In genomic region chr3:12175137-12175593, GRCh38 we compare ENCODE assay signal across 19 cellular contexts. TPM values are rescaled to one million over a fixed set of nuclear protein-coding genes. Genes with fewer than 3 reads are reported as not detected.
DNase-seq lines count a peak whose midpoint lies in the region; ATAC-seq and TF ChIP-seq lines count a peak whose summit lies in the region.
"Had no signal": no experiment of that assay in that cellular context is flagged by ENCODE, and none has a peak within 500 bp of the region (broad histone marks: within the 10 kb centered on the region; RNA-seq: fewer than 3 reads in every experiment).

No MANE protein-coding gene starts in this region.

- H3K4me1 ChIP-seq in PC-3 (ENCODE audit: insufficient read depth, low read length): peaks cover 44% of the 10 kb centered on the region
- H3K4me1 ChIP-seq in mesenchymal stem cell (ENCODE audit: control insufficient read depth, insufficient read depth, low read depth, low read length): peaks cover 19% of the 10 kb centered on the region
- H3K4me1 ChIP-seq in left lung: peaks cover 12 to 55% of the 10 kb centered on the region in 2 donors
- H3K4me1 ChIP-seq: breast epithelium had no signal

- TF ChIP-seq CTCF in PC-3 (conservative IDR thresholded peaks at IDR 0.05; ENCODE audit: low read depth, low read length) (no peak), brain microvascular endothelial cell (IDR thresholded peaks at IDR 0.05; ENCODE audit: low read depth, low read length, missing control alignments) (no peak), left lung (IDR thresholded peaks at IDR 0.05) (no peak)

- H4K8ac ChIP-seq in mesenchymal stem cell (ENCODE audit: low read length): peak overlapping the region; percentile 39

- H2BK12ac ChIP-seq in mesenchymal stem cell (ENCODE audit: low read length in 2 of 2): peak overlapping the region in 1 of 2 experiments; percentile 51

- ATAC-seq in PC-3 (peak; percentile 62), GM21381 (IDR thresholded peaks at IDR 0.05; ENCODE audit: unreplicated experiment) (no peak), left lung (no peak)
- ATAC-seq: naive thymus-derived CD8-positive, alpha-beta T cell had no signal

- H3K27ac ChIP-seq in PC-3 (ENCODE audit: low read length) (0 out of 2 replicates have a peak overlapping the region, but pooled peaks have one; percentile 32), brain microvascular endothelial cell (no peak overlapping the region), mesenchymal stem cell (ENCODE audit: low read length, poor library complexity, severe bottlenecking) (no peak overlapping the region), left lung (no peak overlapping the region)
- H3K27ac ChIP-seq: ovary, testis had no signal

- no peak overlapping the region for H3K4ac ChIP-seq in mesenchymal stem cell (ENCODE audit: low read depth in 1 of 2, low read length in 2 of 2)

- H3K36me3 ChIP-seq in PC-3 (ENCODE audit: low read depth, low read length): 0 out of 2 replicates have a peak, but pooled peaks cover 2% of the 10 kb centered on the region
- H3K36me3 ChIP-seq in brain microvascular endothelial cell (replicated peaks): no peaks in the 10 kb centered on the region
- no peaks in the 10 kb centered on the region for H3K36me3 ChIP-seq in mesenchymal stem cell (ENCODE audit: control insufficient read depth in 1 of 2, insufficient read depth in 2 of 2, low read depth in 1 of 2, low read length in 2 of 2)
- H3K36me3 ChIP-seq in left lung: no peaks in the 10 kb centered on the region
- H3K36me3 ChIP-seq: breast epithelium, ovary had no signal

- H3K4me2 ChIP-seq in PC-3 (ENCODE audit: low read length) (peak overlapping the region; percentile 9; the same call in 1 of the 2 replicates), mesenchymal stem cell (ENCODE audit: low read length, poor library complexity, severe bottlenecking) (no peak overlapping the region)

- H3K4me3 ChIP-seq in PC-3 (ENCODE audit: low read length) (no peak overlapping the region), brain microvascular endothelial cell (ENCODE audit: low read depth, low read length) (no peak overlapping the region), mesenchymal stem cell (ENCODE audit: insufficient read depth in 1 of 2, low read depth in 1 of 2, low read length in 2 of 2) (no peak overlapping the region), left lung (no peak overlapping the region)
- H3K4me3 ChIP-seq: breast epithelium, ovary, testis had no signal

- H3K9me3 ChIP-seq in PC-3 (ENCODE audit: low read length) (peaks cover 10% of the 10 kb centered on the region; the same call in 1 of the 2 replicates), mesenchymal stem cell (ENCODE audit: control insufficient read depth, low read length) (no peaks in the 10 kb centered on the region), left lung (peaks cover 0 to 15% of the 10 kb centered on the region in 2 donors)
- H3K9me3 ChIP-seq: ovary, testis had no signal

- H4K91ac ChIP-seq in mesenchymal stem cell (ENCODE audit: low read length): no peak overlapping the region

- H2BK15ac ChIP-seq in mesenchymal stem cell (ENCODE audit: low read depth, poor library complexity, severe bottlenecking): peak overlapping the region; percentile 62

- H2AFZ ChIP-seq in PC-3 (ENCODE audit: low read length) (no peak overlapping the region), mesenchymal stem cell (ENCODE audit: low read depth, low read length) (no peak overlapping the region)

- no peak overlapping the region for H3K18ac ChIP-seq in mesenchymal stem cell (ENCODE audit: low read depth in 1 of 2, low read length in 2 of 2)

- CTCF ChIA-PET in PC-3 (lab: Charles Lee): interaction anchor here (0.6 to 0.9 kb wide), 5 partner anchors 12 to 304 kb away, joined by 4 to 5 read pairs (median 4); no protein-coding TSS in a partner anchor

- no peaks in the 10 kb centered on the region for H3K79me2 ChIP-seq in PC-3 (ENCODE audit: low read length)

- H3K14ac ChIP-seq in mesenchymal stem cell (ENCODE audit: low read length in 2 of 2): no peak overlapping the region

- WGBS in mesenchymal stem cell: 100% methylated on average over 1 of the region's 1 CpG

- H3F3A ChIP-seq in PC-3 (ENCODE audit: low read length, unreplicated experiment): no peaks in the 10 kb centered on the region

- in situ Hi-C loops in brain microvascular endothelial cell (cut with HindIII; ENCODE audit: low pct_ligation_motif_present, low sequenced_read_pairs): loop anchor here (25.0 kb wide), 1 partner anchor 287 kb away; no protein-coding TSS in a partner anchor

- DNase-seq in EH (ENCODE audit: low read depth): peak; percentile 46
- DNase-seq in PC-3: peak; percentile 83
- DNase-seq in brain microvascular endothelial cell: peak; percentile 19
- peak; percentile 26 for DNase-seq in mesenchymal stem cell
- DNase-seq in COR-L47 (lab: John Stamatoyannopoulos, UW): no peak
- DNase-seq in NCI-H524 treated with DMSO at 0.1 percent for 48 hours (lab: John Stamatoyannopoulos, UW): no peak
- no peak for DNase-seq in left lung
- DNase-seq: DMS 273 treated with DMSO at 0.1 percent for 48 hours, GF-D8, NCI-H1105 treated with DMSO at 0.1 percent for 48 hours, NCI-H2107 had no signal

- 0 out of 2 replicates have a peak, but pooled peaks cover 4% of the 10 kb centered on the region for H3K9me2 ChIP-seq in PC-3 (replicated peaks; ENCODE audit: low read length)

- H3K9ac ChIP-seq in PC-3 (ENCODE audit: low read length) (no peak overlapping the region), mesenchymal stem cell (ENCODE audit: low read length) (no peak overlapping the region)

- POLR2A ChIA-PET in PC-3 (lab: Charles Lee; ENCODE audit: unreplicated experiment): no interaction called here

- no peak overlapping the region for H2AK5ac ChIP-seq in mesenchymal stem cell (ENCODE audit: low read length, severe bottlenecking)

- H3K23ac ChIP-seq in mesenchymal stem cell (ENCODE audit: low read length in 2 of 2): no peak overlapping the region

- H2BK120ac ChIP-seq in mesenchymal stem cell (ENCODE audit: low read depth, low read length): no peak overlapping the region

- no peaks in the 10 kb centered on the region for H4K20me1 ChIP-seq in PC-3 (ENCODE audit: low read length)

- H2BK5ac ChIP-seq in mesenchymal stem cell (ENCODE audit: low read depth, low read length, poor library complexity, severe bottlenecking): no peak overlapping the region

- no TSS peak for BruUV-seq in PC-3 (replicated peaks; lab: Mats Ljungman, UMichigan)

- H3K27me3 ChIP-seq in PC-3 (ENCODE audit: low read length) (no peaks in the 10 kb centered on the region), brain microvascular endothelial cell (replicated peaks) (no peaks in the 10 kb centered on the region), mesenchymal stem cell (ENCODE audit: control insufficient read depth in 1 of 2, insufficient read depth in 1 of 2, low read length in 2 of 2) (no peaks in the 10 kb centered on the region), left lung (no peaks in the 10 kb centered on the region)
- H3K27me3 ChIP-seq: breast epithelium, ovary, testis had no signal

- H3K79me1 ChIP-seq in mesenchymal stem cell (replicated peaks; ENCODE audit: low read length, poor library complexity, severe bottlenecking): no peaks in the 10 kb centered on the region

- intact Hi-C loops in PC-3 (cut with micrococcal nuclease): loop anchor here (1.0 to 5.0 kb wide), 2 partner anchors 36 to 302 kb away; no protein-coding TSS in a partner anchor
- intact Hi-C loops in left lung (cut with DNase I): no loop called here

RNA-seq across cellular contexts. Expression of gene TIMP4, which starts 16.5 kb away (rescaled TPM):
- 7.3 and 7.6 TPM in 2 replicates for total RNA-seq in PC-3 (2014; rRNA removed)
- 6.6 TPM for polyA plus RNA-seq in mesenchymal stem cell (2013, experiment 1 of 2)
- 6.6 TPM for polyA plus RNA-seq in mesenchymal stem cell (2013, experiment 2 of 2)
- total RNA-seq in left lung: 10 to 100 TPM in 1 of 2 donors, under 1 TPM in 1; 0.93 to 11.3 TPM
- total RNA-seq: activated CD8-positive, alpha-beta memory T cell treated with anti-CD3 and anti-CD28 coated beads, Interleukin-2, amount 10 ng/mL, durations not matched to agents 7 days and 5 days; activated naive CD8-positive, alpha-beta T cell treated with anti-CD3 and anti-CD28 coated beads for 36 hours; activated T-helper 1 cell treated with anti-CD3 and anti-CD28 coated beads, Interleukin-12 subunit alpha, Interleukin-12 subunit beta, Interleukin-2, Interleukin-4 antibody, amounts not matched to agents 30 ng/mL and 10 ng/mL and 1 ng/mL, durations not matched to agents 14 hours and 24 hours and 36 hours; naive thymus-derived CD8-positive, alpha-beta T cell had no signal
- polyA plus RNA-seq: naive thymus-derived CD8-positive, alpha-beta T cell had no signal

Comparison
In these comparisons a context has a peak if more than half of its experiments do, and no peak if none do; other contexts are left out.
1. DNase-seq: peak in EH (single experiment), PC-3 (single experiment), brain microvascular endothelial cell (single experiment) and mesenchymal stem cell (single experiment); none in COR-L47 (single experiment), NCI-H524 treated with DMSO at 0.1 percent for 48 hours (single experiment) and left lung (0 of 2).